ENCODE assay signal across 22 cellular contexts in the genomic region with DNA sequence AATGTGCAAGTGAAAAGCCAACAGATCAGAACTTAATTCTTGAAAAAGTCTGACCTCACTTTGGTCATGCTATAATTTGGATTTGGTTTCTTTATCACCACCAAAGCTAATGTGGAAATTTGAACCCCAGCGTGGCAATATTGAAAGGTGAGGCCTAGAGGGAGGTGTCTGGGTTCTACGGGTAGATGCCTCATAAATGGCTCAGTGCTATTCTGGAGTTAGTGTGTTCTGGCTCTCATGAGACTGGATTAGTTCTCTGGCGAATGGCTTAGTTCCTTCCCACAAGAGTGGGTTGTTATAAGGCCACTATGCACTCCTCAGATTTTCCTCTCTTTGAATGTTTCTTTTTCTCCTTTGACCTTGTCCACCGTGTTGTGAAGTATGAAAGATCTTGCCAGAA.
"Had no signal": no experiment of that assay in that cellular context is flagged by ENCODE, and none has a peak within 500 bp of the region (broad histone marks: within the 10 kb centered on the region; RNA-seq: fewer than 3 reads in every experiment).

No MANE protein-coding gene starts in this region.

- DNase-seq: activated CD4-positive, alpha-beta T cell treated with anti-CD3 and anti-CD28 coated beads, Interleukin-2, amount 10 ng/mL, durations not matched to agents 7 days and 5 days; activated CD4-positive, CD25-positive, alpha-beta regulatory T cell treated with anti-CD3 and anti-CD28 coated beads, Interleukin-2, amount 50 U/mL, for 72 hours; activated CD8-positive, alpha-beta T cell treated with anti-CD3 and anti-CD28 coated beads, Interleukin-2, amount 10 ng/mL, durations not matched to agents 7 days and 5 days; activated naive CD4-positive, alpha-beta T cell treated with Interleukin-2 at 50 U/mL for 16 hours; activated T-cell treated with anti-CD3 and anti-CD28 coated beads, Interleukin-2, amount 50 U/mL, for 4 hours; head of caudate nucleus; hypothalamus; left ventricle myocardium inferior; pancreas; right lobe of liver; small intestine; stimulated activated CD4-positive, alpha-beta T cell treated with anti-CD3 and anti-CD28 coated beads, Interleukin-15, amount 100 ng/mL, for 24 hours; stimulated activated CD8-positive, alpha-beta memory T cell treated with anti-CD3 and anti-CD28 coated beads, Interleukin-4, amount 100 ng/mL, for 48 hours; stimulated activated naive B cell treated with anti-CD40 and anti-IgM and Interleukin-4, amounts not matched to agents 10 μg/mL and 1 μg/mL and 100 μg/mL, for 72 hours; transverse colon had no signal

- H3K4me1 Mint-ChIP-seq: nephron had no signal

- H3K4me3 Mint-ChIP-seq: activated CD4-positive, alpha-beta T cell treated with anti-CD3 and anti-CD28 coated beads, Interleukin-2, amount 10 ng/mL, durations not matched to agents 7 days and 5 days; activated CD8-positive, alpha-beta T cell treated with anti-CD3 and anti-CD28 coated beads, Interleukin-2, amount 10 ng/mL, durations not matched to agents 7 days and 5 days; activated T-cell treated with anti-CD3 and anti-CD28 coated beads, Interleukin-2, amount 50 U/mL, for 4 hours; mesothelial cell of epicardium; nephron; stimulated activated naive B cell treated with anti-CD40 and anti-IgM and Interleukin-4, amounts not matched to agents 10 μg/mL and 1 μg/mL and 100 μg/mL, for 72 hours; T-helper 2 cell treated with Interferon-gamma antibody and Interleukin-4, amounts not matched to agents 5 μg/mL and 100 μg/mL, for 36 hours had no signal

- H3K27me3 Mint-ChIP-seq: activated CD4-positive, alpha-beta T cell treated with anti-CD3 and anti-CD28 coated beads, Interleukin-2, amount 10 ng/mL, durations not matched to agents 7 days and 5 days; stimulated activated naive B cell treated with anti-CD40 and anti-IgM and Interleukin-4, amounts not matched to agents 10 μg/mL and 1 μg/mL and 100 μg/mL, for 72 hours had no signal

- H3K27ac Mint-ChIP-seq: activated CD4-positive, alpha-beta T cell treated with anti-CD3 and anti-CD28 coated beads, Interleukin-2, amount 10 ng/mL, durations not matched to agents 7 days and 5 days; activated CD8-positive, alpha-beta T cell treated with anti-CD3 and anti-CD28 coated beads, Interleukin-2, amount 10 ng/mL, durations not matched to agents 7 days and 5 days; mesothelial cell of epicardium; T-helper 2 cell treated with Interferon-gamma antibody and Interleukin-4, amounts not matched to agents 5 μg/mL and 100 μg/mL, for 36 hours had no signal

- FAIRE-seq: urothelium cell line had no signal

- H3K27ac ChIP-seq: epithelial cell of prostate, gastroesophageal sphincter, left ventricle myocardium inferior, pancreas, right lobe of liver, transverse colon, VCaP had no signal

- H3K4me3 ChIP-seq: gastroesophageal sphincter, left ventricle myocardium inferior, pancreas, right lobe of liver, transverse colon had no signal

- H3K27me3 ChIP-seq: gastroesophageal sphincter, pancreas, right lobe of liver, transverse colon had no signal

- H3K36me3 ChIP-seq: pancreas, right lobe of liver, transverse colon had no signal

- H3K4me1 ChIP-seq: pancreas, right lobe of liver had no signal

- H3K9me3 ChIP-seq: gastroesophageal sphincter, pancreas had no signal
